9 cellular contexts compared by ENCODE assay signal in genomic region chr4:4247711-4248035, GRCh38. TPM values are rescaled to one million over a fixed set of nuclear protein-coding genes. Genes with fewer than 3 reads are reported as not detected.
DNase-seq lines count a peak whose midpoint lies in the region; ATAC-seq, FAIRE-seq and TF ChIP-seq lines count a peak whose summit lies in the region.
"Had no signal": no experiment of that assay in that cellular context is flagged by ENCODE, and none has a peak within 500 bp of the region (broad histone marks: within the 10 kb centered on the region; RNA-seq: fewer than 3 reads in every experiment).

No MANE protein-coding gene starts in this region.

- peak overlapping the region; percentile 99 for H3K27ac Mint-ChIP-seq in CD4-positive, alpha-beta T cell

- H3K4ac ChIP-seq in trophoblast cell (ENCODE audit: low read depth, low read length), result peak overlapping the region; percentile 80

- H3K9me3 Mint-ChIP-seq in CD4-positive, alpha-beta T cell, result no peaks in the 10 kb centered on the region

- peaks cover under 1% of the 10 kb centered on the region for H3K27me3 Mint-ChIP-seq in CD4-positive, alpha-beta T cell

- H3K36me3 ChIP-seq in GM23248 (ENCODE audit: low read depth), result no peaks in the 10 kb centered on the region; the same call in 1 of the 2 replicates
- H3K36me3 ChIP-seq in PC-9 (ENCODE audit: low read depth), result no peaks in the 10 kb centered on the region
- H3K36me3 ChIP-seq in esophagus muscularis mucosa, result peaks cover 12 to 33% (median 28%) of the 10 kb centered on the region in 4 donors
- H3K36me3 ChIP-seq in trophoblast cell (ENCODE audit: control insufficient read depth in 1 of 2, insufficient read depth in 2 of 2, low read length in 2 of 2), result peaks cover 11 to 16% of the 10 kb centered on the region in 2 experiments

- H2BK5ac ChIP-seq in trophoblast cell (ENCODE audit: low read depth, low read length, poor library complexity), result peak overlapping the region; percentile 67

- peak overlapping the region; percentile 92 for H3K9ac ChIP-seq in GM23248
- peak overlapping the region; percentile 96 for H3K9ac ChIP-seq in trophoblast cell (ENCODE audit: low read length)

- no peak overlapping the region for H3K23ac ChIP-seq in trophoblast cell (ENCODE audit: low read length)

- no peaks in the 10 kb centered on the region for H3K9me2 ChIP-seq in GM23248 (ENCODE audit: insufficient read depth)
- H3K9me2 ChIP-seq in PC-9 (ENCODE audit: insufficient read depth), result no peaks in the 10 kb centered on the region

- peaks cover 50% of the 10 kb centered on the region for H3K36me3 Mint-ChIP-seq in CD4-positive, alpha-beta T cell (ENCODE audit: low read depth)

- in situ Hi-C loops in GM23248 (cut with MboI), result no loop called here

- no peak for DNase-seq in CD4-positive, alpha-beta T cell
- no peak for DNase-seq in GM23248
- no peak for DNase-seq in PC-9
- no peak for DNase-seq in esophagus muscularis mucosa (ENCODE audit: extremely low spot score)
- DNase-seq in trophoblast cell, result no peak
- DNase-seq in cerebellar nuclear complex (lab: John Stamatoyannopoulos, UW), result no peak
- DNase-seq in activated CD8-positive, alpha-beta memory T cell treated with anti-CD3 and anti-CD28 coated beads, Interleukin-2, amount 50 U/mL, for 48 hours, result no peak
- DNase-seq in GM19239 (ENCODE audit: insufficient read length, low spot score), result no peak

- CTCF ChIA-PET in CD4-positive, alpha-beta T cell (lab: Charles Lee), result interaction anchor here (0.5 to 2.7 kb wide), 4 partner anchors 13 to 1234 kb away, joined by 3 to 11 read pairs (median 4); no protein-coding TSS in a partner anchor
- CTCF ChIA-PET in PC-9 (lab: Charles Lee), result no interaction called here

- H3K4me3 ChIP-seq in GM23248 (peak overlapping the region; percentile 84), PC-9 (peak overlapping the region; percentile 90), esophagus muscularis mucosa (peak overlapping the region; percentile 77 to 93 (median 88)), trophoblast cell (ENCODE audit: low read depth, low read length) (peak overlapping the region; percentile 91)

- H4K91ac ChIP-seq in trophoblast cell (ENCODE audit: low read depth, low read length), result peak overlapping the region; percentile 93

- no peaks in the 10 kb centered on the region for H3K9me3 ChIP-seq in CD4-positive, alpha-beta T cell (ENCODE audit: control insufficient read depth, low read length)
- H3K9me3 ChIP-seq in GM23248 (ENCODE audit: low read depth), result no peaks in the 10 kb centered on the region
- H3K9me3 ChIP-seq in PC-9 (ENCODE audit: insufficient read depth, low read depth), result no peaks in the 10 kb centered on the region
- no peaks in the 10 kb centered on the region for H3K9me3 ChIP-seq in esophagus muscularis mucosa
- H3K9me3 ChIP-seq in trophoblast cell (ENCODE audit: insufficient read depth, low read depth, low read length), result no peaks in the 10 kb centered on the region

- H3K18ac ChIP-seq in trophoblast cell (ENCODE audit: low read length), result peak overlapping the region; percentile 88

- BruUV-seq in PC-9 (replicated peaks; lab: Mats Ljungman, UMichigan), result TSS peak; percentile 69

- 0 to 2% methylated on average over 12 of the region's 12 CpGs for WGBS in GM23248 (ENCODE audit: low coverage in 1 of 2, low lambda C conversion rate in 2 of 2, missing lambda C conversion rate in 2 of 2), 2 experiments
- under 1% methylated on average over 12 of the region's 12 CpGs for WGBS in esophagus muscularis mucosa
- no CpG with 5 or more reads among the region's 12 CpGs for WGBS in trophoblast cell (ENCODE audit: extremely low coverage, insufficient coverage, insufficient read length)

- H4K20me1 ChIP-seq in GM23248 (ENCODE audit: insufficient read depth) (no peaks in the 10 kb centered on the region), PC-9 (ENCODE audit: insufficient read depth) (no peaks in the 10 kb centered on the region)

- peak overlapping the region; percentile 96 for H2AFZ ChIP-seq in GM23248
- H2AFZ ChIP-seq in PC-9, result peak overlapping the region; percentile 94
- H2AFZ ChIP-seq in trophoblast cell (ENCODE audit: insufficient read depth, low read length, poor library complexity), result peak overlapping the region; percentile 100

- peak overlapping the region; percentile 82 for H2BK120ac ChIP-seq in trophoblast cell (ENCODE audit: insufficient read depth, low read length, poor library complexity)

- H3K4me3 Mint-ChIP-seq in CD4-positive, alpha-beta T cell, result peak overlapping the region; percentile 89

- intact Hi-C loops in CD4-positive, alpha-beta T cell (cut with DNase I, micrococcal nuclease), result loop anchor here (1.0 to 5.0 kb wide), 5 partner anchors 43 to 295 kb away; partner anchors contain the start of genes LYAR (in 2 of the 2), STX18 (in 2 of the 2) and ZBTB49 (in 2 of the 2)
- intact Hi-C loops in PC-9 (cut with micrococcal nuclease; ENCODE audit: unreplicated experiment), result loop anchor here (2.0 kb wide), 1 partner anchor 43 kb away; the partner anchor contains the start of genes LYAR and ZBTB49
- intact Hi-C loops in esophagus muscularis mucosa (cut with DNase I), result no loop called here

- no peak overlapping the region for H2AK5ac ChIP-seq in trophoblast cell (ENCODE audit: low read length)

- peak overlapping the region; percentile 83 for H3K27ac ChIP-seq in CD4-positive, alpha-beta T cell (ENCODE audit: low read depth, low read length)
- H3K27ac ChIP-seq in GM23248, result peak overlapping the region; percentile 91
- peak overlapping the region; percentile 76 for H3K27ac ChIP-seq in PC-9
- peak overlapping the region; percentile 89 to 96 (median 92) for H3K27ac ChIP-seq in esophagus muscularis mucosa (replicated peaks in 1 of 4)
- peak overlapping the region; percentile 79 for H3K27ac ChIP-seq in trophoblast cell (ENCODE audit: low read depth, low read length)

- no peak for TF ChIP-seq CTCF in CD4-positive, alpha-beta T cell (IDR thresholded peaks at IDR 0.05)
- TF ChIP-seq CTCF in PC-9 (conservative IDR thresholded peaks at IDR 0.05) (no peak), esophagus muscularis mucosa (IDR thresholded peaks at IDR 0.05) (no peak)

- H3K27me3 ChIP-seq in CD4-positive, alpha-beta T cell (ENCODE audit: control insufficient read depth, insufficient read depth, low read length), result no peaks in the 10 kb centered on the region
- no peaks in the 10 kb centered on the region for H3K27me3 ChIP-seq in GM23248 (replicated peaks; ENCODE audit: insufficient read depth)
- H3K27me3 ChIP-seq in PC-9 (ENCODE audit: insufficient read depth, low read depth), result no peaks in the 10 kb centered on the region
- no peaks in the 10 kb centered on the region for H3K27me3 ChIP-seq in esophagus muscularis mucosa
- no peaks in the 10 kb centered on the region for H3K27me3 ChIP-seq in trophoblast cell (ENCODE audit: insufficient read depth, low read length)

- H3K4me1 Mint-ChIP-seq in CD4-positive, alpha-beta T cell (ENCODE audit: low read depth), result peaks cover 40% of the 10 kb centered on the region

- no peak for TF ChIP-seq POLR2A in esophagus muscularis mucosa (IDR thresholded peaks at IDR 0.05; ENCODE audit: low read depth)

- ATAC-seq in CD4-positive, alpha-beta T cell (ENCODE audit: poor library complexity), result peak; percentile 38

- H3F3A ChIP-seq in GM23248 (ENCODE audit: insufficient read depth), result peaks cover 5% of the 10 kb centered on the region; the same call in 1 of the 2 replicates
- H3F3A ChIP-seq in PC-9 (ENCODE audit: insufficient read depth, low read depth), result no peaks in the 10 kb centered on the region

- peak overlapping the region; percentile 96 for H4K12ac ChIP-seq in trophoblast cell (ENCODE audit: low read depth, low read length)

- H2BK12ac ChIP-seq in trophoblast cell (ENCODE audit: low read length), result no peak overlapping the region

- peaks cover 8% of the 10 kb centered on the region for H3K79me1 ChIP-seq in trophoblast cell (ENCODE audit: low read length)

- peaks cover 14% of the 10 kb centered on the region for H3K4me1 ChIP-seq in GM23248 (ENCODE audit: insufficient read depth)
- H3K4me1 ChIP-seq in PC-9 (replicated peaks; ENCODE audit: insufficient read depth), result 0 out of 2 replicates have a peak, but pooled peaks cover 12% of the 10 kb centered on the region
- peaks cover 19 to 38% (median 23%) of the 10 kb centered on the region in 4 donors for H3K4me1 ChIP-seq in esophagus muscularis mucosa
- peaks cover 3 to 8% of the 10 kb centered on the region in 2 experiments for H3K4me1 ChIP-seq in trophoblast cell (ENCODE audit: control insufficient read depth in 1 of 2, insufficient read depth in 2 of 2, low read length in 2 of 2)

- peaks cover 21% of the 10 kb centered on the region for H3K79me2 ChIP-seq in GM23248 (ENCODE audit: insufficient read depth)
- H3K79me2 ChIP-seq in PC-9 (ENCODE audit: low read depth), result peaks cover 9% of the 10 kb centered on the region
- peaks cover 4% of the 10 kb centered on the region for H3K79me2 ChIP-seq in trophoblast cell (ENCODE audit: control insufficient read depth, insufficient read depth, low read length, poor library complexity)

- peak overlapping the region; percentile 99 for H4K8ac ChIP-seq in trophoblast cell (ENCODE audit: low read depth, low read length)

- no peak for TF ChIP-seq EP300 in esophagus muscularis mucosa (IDR thresholded peaks at IDR 0.05)

- H3K14ac ChIP-seq in trophoblast cell (ENCODE audit: low read length), result peak overlapping the region; percentile 96

- POLR2A ChIA-PET in CD4-positive, alpha-beta T cell (lab: Charles Lee), result interaction anchor here (0.9 to 2.5 kb wide), 15 partner anchors 11 to 327 kb away, joined by 3 to 16 read pairs (median 8); partner anchors contain the start of genes LYAR, NSG1, STX18 and ZBTB49
- POLR2A ChIA-PET in PC-9 (lab: Charles Lee; ENCODE audit: unreplicated experiment), result interaction anchor here (0.6 to 0.7 kb wide), 3 partner anchors 12 to 434 kb away, joined by 3 to 4 read pairs (median 3); no protein-coding TSS in a partner anchor

- H3K4me2 ChIP-seq in GM23248 (ENCODE audit: unreplicated experiment), result peak overlapping the region; percentile 92
- H3K4me2 ChIP-seq in PC-9, result peak overlapping the region; percentile 93
- peak overlapping the region; percentile 75 for H3K4me2 ChIP-seq in trophoblast cell (ENCODE audit: low read length)

- FAIRE-seq in GM19239 (lab: Jason Lieb, UNC), result no peak

RNA-seq across cellular contexts. Expression of gene TMEM128, which starts 0.3 kb away (rescaled TPM):
- 1 to 10 TPM; 6.0 to 6.9 TPM for total RNA-seq in CD4-positive, alpha-beta T cell
- total RNA-seq in GM23248 (2014; rRNA removed; shearing (Covaris generic)), result 17.7 and 25.9 TPM in 2 replicates
- polyA plus RNA-seq in GM23248 (2016; fragmentation: Nextera tagmentation; extraction: Ambion mirVana), result 35.4 and 38.4 TPM in 2 replicates
- total RNA-seq in PC-9 (2021), result 18.1 and 21.4 TPM in 2 replicates
- total RNA-seq in esophagus muscularis mucosa, result 10 to 100 TPM; 10.7 to 15.4 (median 14.4) TPM
- 13.7 and 14.5 TPM in 2 replicates for polyA plus RNA-seq in trophoblast cell (2013)

RNA-seq across cellular contexts. Expression of gene OTOP1, which starts 20.9 kb away (rescaled TPM):
- total RNA-seq in CD4-positive, alpha-beta T cell, result not detected
- total RNA-seq in GM23248 (2014; rRNA removed; shearing (Covaris generic)), result not detected in 2 replicates
- polyA plus RNA-seq in GM23248 (2016; fragmentation: Nextera tagmentation; extraction: Ambion mirVana), result not detected in 2 replicates
- total RNA-seq in PC-9 (2021), result not detected in 2 replicates
- total RNA-seq in esophagus muscularis mucosa, result not detected
- polyA plus RNA-seq in trophoblast cell (2013), result not detected in 2 replicates
- total RNA-seq: LHCN-M2 had no signal

RNA-seq across cellular contexts. Expression of gene LYAR, which starts 42.3 kb away (rescaled TPM):
- total RNA-seq in CD4-positive, alpha-beta T cell, result 10 to 100 TPM; 13.8 to 13.9 TPM
- total RNA-seq in GM23248 (2014; rRNA removed; shearing (Covaris generic)), result 6.7 and 11.9 TPM in 2 replicates
- 15.1 and 16.9 TPM in 2 replicates for polyA plus RNA-seq in GM23248 (2016; fragmentation: Nextera tagmentation; extraction: Ambion mirVana)
- total RNA-seq in PC-9 (2021), result 10.2 and 15.7 TPM in 2 replicates
- total RNA-seq in esophagus muscularis mucosa, result 10 to 100 TPM; 12.2 to 18.4 (median 13.3) TPM
- polyA plus RNA-seq in trophoblast cell (2013), result 28.2 and 29.5 TPM in 2 replicates

RNA-seq across cellular contexts. Expression of gene ZBTB49, which starts 42.4 kb away (rescaled TPM):
- 1 to 10 TPM; 6.6 to 8.8 TPM for total RNA-seq in CD4-positive, alpha-beta T cell
- 2.9 and 3.9 TPM in 2 replicates for total RNA-seq in GM23248 (2014; rRNA removed; shearing (Covaris generic))
- 1.6 and 1.9 TPM in 2 replicates for polyA plus RNA-seq in GM23248 (2016; fragmentation: Nextera tagmentation; extraction: Ambion mirVana)
- total RNA-seq in PC-9 (2021) (4.6 and 5.3 TPM in 2 replicates), esophagus muscularis mucosa (1 to 10 TPM; 2.9 to 5.9 (median 3.4) TPM)
- 2.8 and 2.9 TPM in 2 replicates for polyA plus RNA-seq in trophoblast cell (2013)
